ENCODE assay signal across 24 cellular contexts in genomic region chr20:25457886-25458680, GRCh38. TPM values are rescaled to one million over a fixed set of nuclear protein-coding genes. Genes with fewer than 3 reads are reported as not detected.
DNase-seq lines count a peak whose midpoint lies in the region; ATAC-seq, FAIRE-seq and TF ChIP-seq lines count a peak whose summit lies in the region.
"Had no signal": no experiment of that assay in that cellular context is flagged by ENCODE, and none has a peak within 500 bp of the region (broad histone marks: within the 10 kb centered on the region; RNA-seq: fewer than 3 reads in every experiment).

No MANE protein-coding gene starts in this region.

- H3K9me3 ChIP-seq in H1 (ENCODE audit: insufficient read depth in 2 of 2, low read depth in 1 of 2, low read length in 1 of 2) = no peaks in the 10 kb centered on the region; a peak in 1 of 4 replicates
- H3K9me3 ChIP-seq in neuronal stem cell (replicated peaks in 1 of 2; ENCODE audit: control insufficient read depth in 2 of 2, insufficient read depth in 1 of 2, low read depth in 1 of 2, low read length in 2 of 2) = no peaks in the 10 kb centered on the region
- no peaks in the 10 kb centered on the region for H3K9me3 ChIP-seq in tibial nerve
- H3K9me3 ChIP-seq: SK-N-SH had no signal

- no peak overlapping the region for H3K4me2 ChIP-seq in H1 (ENCODE audit: insufficient read depth in 1 of 2, low read depth in 2 of 2, low read length in 2 of 2)
- no peak overlapping the region for H3K4me2 ChIP-seq in neuronal stem cell (ENCODE audit: insufficient read depth, low read length, poor library complexity, severe bottlenecking)
- H3K4me2 ChIP-seq: SK-N-SH had no signal

- H2BK12ac ChIP-seq in H1 (ENCODE audit: low read depth, low read length) (no peak overlapping the region), neuronal stem cell (ENCODE audit: low read length) (no peak overlapping the region)

- H3K14ac ChIP-seq in H1 (ENCODE audit: insufficient read length) (no peak overlapping the region), neuronal stem cell (ENCODE audit: low read length) (peak overlapping the region; percentile 51)

- POLR2A ChIA-PET in H1 (lab: Charles Lee; ENCODE audit: partially characterized antibody) = interaction anchor here (1.7 kb wide), 1 partner anchor 50 kb away, joined by 5 read pairs; the partner anchor contains the start of gene GINS1

- no peak overlapping the region for H4K91ac ChIP-seq in H1 (replicated peaks; ENCODE audit: insufficient read length, low read length)
- H4K91ac ChIP-seq in neuronal stem cell (ENCODE audit: low read depth, low read length, poor library complexity) = no peak overlapping the region

- TF ChIP-seq RAD21 in H1 (IDR thresholded peaks at IDR 0.05 in 1 of 2, conservative IDR thresholded peaks at IDR 0.05 in 1 of 2; ENCODE audit: low read depth in 2 of 2, low read length in 2 of 2) = no peak

- CTCF ChIA-PET in H1 (lab: Charles Lee; ENCODE audit: partially characterized antibody) = interaction anchor here (1.2 to 4.4 kb wide), 4 partner anchors 12 to 54 kb away, joined by 3 to 17 read pairs (median 4); no protein-coding TSS in a partner anchor

- H3K23ac ChIP-seq in H1 (ENCODE audit: insufficient read length) = no peak overlapping the region
- H3K23ac ChIP-seq in neuronal stem cell (ENCODE audit: low read depth, low read length, poor library complexity) = peak overlapping the region; percentile 34

- H2AFZ ChIP-seq in H1 (ENCODE audit: low read length) (no peak overlapping the region), neuronal stem cell (ENCODE audit: low read length) (no peak overlapping the region)

- TF ChIP-seq EP300 in H1 (IDR thresholded peaks at IDR 0.05; ENCODE audit: borderline replicate concordance in 1 of 2, low read depth in 2 of 2, low read length in 2 of 2) (no peak), tibial nerve (IDR thresholded peaks at IDR 0.05) (no peak)

- H3K27ac ChIP-seq in H1 (ENCODE audit: low read depth, low read length) (no peak overlapping the region), neuronal stem cell (replicated peaks; ENCODE audit: low read length) (no peak overlapping the region), tibial nerve (no peak overlapping the region)

- no peaks in the 10 kb centered on the region; a peak in 1 of 7 replicates for H3K4me1 ChIP-seq in H1 (replicated peaks in 1 of 4; ENCODE audit: control insufficient read depth in 3 of 4, insufficient read depth in 4 of 4, low read length in 3 of 4)
- no peaks in the 10 kb centered on the region for H3K4me1 ChIP-seq in neuronal stem cell (ENCODE audit: control insufficient read depth in 2 of 2, insufficient read depth in 1 of 2, low read depth in 1 of 2, low read length in 2 of 2)
- no peaks in the 10 kb centered on the region for H3K4me1 ChIP-seq in tibial nerve

- TF ChIP-seq POLR2A in H1 (IDR thresholded peaks at IDR 0.05; ENCODE audit: control extremely low read depth in 1 of 2, low read depth in 2 of 2, low read length in 2 of 2) (no peak), tibial nerve (IDR thresholded peaks at IDR 0.05) (no peak)

- H4K20me1 ChIP-seq in H1 (replicated peaks in 1 of 2; ENCODE audit: control insufficient read depth in 1 of 2, insufficient read depth in 2 of 2, low read length in 2 of 2) = peaks cover 0 to 3% of the 10 kb centered on the region in 2 experiments

- no peak overlapping the region for H3K56ac ChIP-seq in H1 (replicated peaks; ENCODE audit: insufficient read length, low read depth, low read length)

- DNase-seq in cardiac septum (ENCODE audit: low spot score) (peak; percentile 56), left cardiac atrium (no peak), H1 (ENCODE audit: low read depth in 1 of 2, low spot score in 2 of 2) (no peak), neuronal stem cell (ENCODE audit: low spot score) (no peak), tibial nerve (ENCODE audit: low spot score in 2 of 2) (no peak), SKM-1 treated with dmso at 0.1 percent for 144 hours (lab: John Stamatoyannopoulos, UW; ENCODE audit: unreplicated experiment) (no peak)
- DNase-seq: EL; GF-D8; H9; HFFc6; MM.1S; NCI-H1092; NCI-H1436; NCI-H1930; NCI-H226; NCI-H510A treated with DMSO at 0.1 percent for 48 hours; NCI-H748 treated with DMSO at 0.1 percent for 48 hours; NK-92 treated with Interleukin-12 subunit alpha and Interleukin-12 subunit beta, amount 100 ng/mL, for 24 hours; SIG-M5; SK-N-SH had no signal

- TF ChIP-seq CTCF in H1 (IDR thresholded peaks at IDR 0.05; ENCODE audit: control extremely low read depth in 1 of 3, insufficient read depth in 1 of 3, low read depth in 1 of 3, low read length in 3 of 3) (no peak), tibial nerve (IDR thresholded peaks at IDR 0.05) (no peak)

- no peak overlapping the region for H3K4me3 ChIP-seq in H1 (ENCODE audit: extremely low read depth in 1 of 4, insufficient read depth in 2 of 4, low read depth in 3 of 4, low read length in 4 of 4)
- H3K4me3 ChIP-seq in neuronal stem cell (ENCODE audit: low read length in 2 of 2) = peak overlapping the region in 1 of 2 donors; percentile 42
- H3K4me3 ChIP-seq in tibial nerve = no peak overlapping the region
- H3K4me3 ChIP-seq: K562 had no signal

- no peak for FAIRE-seq in H1 (lab: Jason Lieb, UNC)
- FAIRE-seq: A204.1, K562 had no signal

- no peak overlapping the region for H2BK20ac ChIP-seq in H1 (ENCODE audit: low read length)

- ATAC-seq in left cardiac atrium (no peak), HG02840 (IDR thresholded peaks at IDR 0.05; ENCODE audit: low FRiP score, unreplicated experiment) (no peak)
- ATAC-seq: K562, Panc1 had no signal

- H3K27me3 ChIP-seq in H1 (replicated peaks in 1 of 4; ENCODE audit: control insufficient read depth in 3 of 4, extremely low read depth in 1 of 4, insufficient read depth in 3 of 4, low read length in 3 of 4) (no peaks in the 10 kb centered on the region), neuronal stem cell (ENCODE audit: control insufficient read depth in 3 of 3, insufficient read depth in 3 of 3, low read depth in 1 of 3, low read length in 3 of 3) (no peaks in the 10 kb centered on the region), tibial nerve (no peaks in the 10 kb centered on the region)

- no peaks in the 10 kb centered on the region for H3K23me2 ChIP-seq in H1 (ENCODE audit: low read depth, low read length)

- WGBS in H1 (ENCODE audit: extremely low coverage in 1 of 2, insufficient coverage in 1 of 2, insufficient read length in 1 of 2, insufficient replicate concordance in 2 of 2, low coverage in 1 of 2, low lambda C conversion rate in 2 of 2, missing lambda C conversion rate in 1 of 2), 2 experiments = 94% methylated on average over 22 of the region's 22 CpGs; no CpG with 5 or more reads in 1 of the 2 experiments
- no CpG with 5 or more reads among the region's 22 CpGs for WGBS in neuronal stem cell (ENCODE audit: extremely low coverage in 2 of 2, insufficient read length in 2 of 2, insufficient replicate concordance in 1 of 2), 2 donors
- 91 to 94% methylated on average over 22 of the region's 22 CpGs for WGBS in tibial nerve, 2 donors

- H3K18ac ChIP-seq in H1 (ENCODE audit: extremely low read depth, low read length) = no peak overlapping the region
- peak overlapping the region; percentile 17 for H3K18ac ChIP-seq in neuronal stem cell (ENCODE audit: low read length)

- H4K8ac ChIP-seq in H1 (ENCODE audit: extremely low read depth, insufficient read depth, low read length) (peak overlapping the region; percentile 77; the same call in 1 of the 2 replicates), neuronal stem cell (ENCODE audit: low read depth, low read length) (no peak overlapping the region)

- no peaks in the 10 kb centered on the region for H3K79me2 ChIP-seq in H1 (ENCODE audit: control insufficient read depth in 1 of 2, insufficient read depth in 2 of 2, low read length in 2 of 2)

- H2BK5ac ChIP-seq in H1 (ENCODE audit: low read depth, low read length) (no peak overlapping the region), neuronal stem cell (ENCODE audit: low read length) (peak overlapping the region; percentile 48)

- H2AK5ac ChIP-seq in H1 (ENCODE audit: low read depth, low read length) (no peak overlapping the region), neuronal stem cell (ENCODE audit: low read depth, low read length) (no peak overlapping the region)

- H2BK15ac ChIP-seq in H1 (ENCODE audit: low read length) = no peak overlapping the region
- no peak overlapping the region for H2BK15ac ChIP-seq in neuronal stem cell (ENCODE audit: low read length)

- H3K9ac ChIP-seq in H1 (replicated peaks in 1 of 4; ENCODE audit: extremely low read depth in 1 of 4, low read depth in 3 of 4, low read length in 3 of 4) = no peak overlapping the region
- H3K9ac ChIP-seq in neuronal stem cell (ENCODE audit: low read depth, low read length, poor library complexity) = peak overlapping the region; percentile 39
- H3K9ac ChIP-seq: SK-N-SH had no signal

- no peaks in the 10 kb centered on the region for H3K79me1 ChIP-seq in H1 (ENCODE audit: low read depth, low read length)
- peaks cover 5% of the 10 kb centered on the region for H3K79me1 ChIP-seq in neuronal stem cell (ENCODE audit: low read depth, low read length)

- H3K36me3 ChIP-seq in H1 (ENCODE audit: control insufficient read depth in 2 of 4, insufficient read depth in 4 of 4, low read length in 3 of 4) = peaks cover 4 to 21% (median 10%) of the 10 kb centered on the region in 4 experiments; a peak in 5 of 8 replicates
- H3K36me3 ChIP-seq in neuronal stem cell (replicated peaks in 1 of 2; ENCODE audit: control insufficient read depth in 2 of 2, insufficient read depth in 2 of 2, low read length in 2 of 2) = peaks cover 36 to 83% of the 10 kb centered on the region in 2 donors
- H3K36me3 ChIP-seq in tibial nerve = peaks cover 0 to 80% (median 0%) of the 10 kb centered on the region in 3 donors

- H3K4ac ChIP-seq in H1 (replicated peaks; ENCODE audit: insufficient read length, low read depth, low read length) (no peak overlapping the region), neuronal stem cell (ENCODE audit: low read length) (no peak overlapping the region)

- intact Hi-C loops in cardiac septum (cut with DNase I) = no loop called here
- intact Hi-C loops in left cardiac atrium (cut with DNase I) = no loop called here

- H4K5ac ChIP-seq in H1 (ENCODE audit: insufficient read length, low read depth, low read length) = no peak overlapping the region

- H2BK120ac ChIP-seq in H1 (replicated peaks; ENCODE audit: low read depth, low read length) (no peak overlapping the region), neuronal stem cell (ENCODE audit: low read depth, low read length) (no peak overlapping the region)

RNA-seq across cellular contexts. Expression of gene GINS1, which starts 50.6 kb away (rescaled TPM):
- 0.43 TPM for total RNA-seq in cardiac septum
- 1 to 10 TPM in 1 of 2 donors, under 1 TPM in 1; 0.73 to 1.6 TPM for total RNA-seq in left cardiac atrium
- total RNA-seq in H1 (2021; fragmentation: NEBNext Ultra II Directional; extraction: Animal tissue kit (Norgen Biotek cat#: 25700)) = 68.4 and 69.9 TPM in 2 replicates
- 26.3 and 44.7 TPM in 2 replicates for polyA plus RNA-seq in H1 (2011; rRNA removed)
- polyA plus RNA-seq in H1 (2011; cell fraction: cytosol; rRNA removed) = 39.1 TPM
- polyA plus RNA-seq in H1 (2011; cell fraction: nucleus; rRNA removed) = 10.5 TPM
- polyA plus RNA-seq in H1 (2012, experiment 1 of 2) = 38.1 to 55.0 TPM (median 39.3 TPM) in 4 replicates
- 34.7 TPM for polyA plus RNA-seq in H1 (2012, experiment 2 of 2)
- 33.4 TPM for polyA plus RNA-seq in H1 (2013, experiment 1 of 2)
- 32.3 TPM for polyA plus RNA-seq in H1 (2013, experiment 2 of 2)
- 26.4 and 33.0 TPM in 2 replicates for polyA minus RNA-seq in H1 (2011; rRNA and poly(A)+ RNA removed)
- polyA minus RNA-seq in H1 (2011; cell fraction: cytosol; rRNA and poly(A)+ RNA removed) = 22.8 TPM
- 16.2 TPM for polyA minus RNA-seq in H1 (2011; cell fraction: nucleus; rRNA and poly(A)+ RNA removed)
- polyA plus RNA-seq in neuronal stem cell (2013, experiment 1 of 2) = 30.1 TPM
- 30.6 TPM for polyA plus RNA-seq in neuronal stem cell (2013, experiment 2 of 2)
- 1 to 10 TPM in 1 of 4 donors, under 1 TPM in 3; 0.21 to 1.1 (median 0.59) TPM for total RNA-seq in tibial nerve

Comparison
In these comparisons a context has a peak if more than half of its experiments do, and no peak if none do; other contexts are left out.
1. RNA of gene GINS1, which starts 50.6 kb away (total RNA-seq): 68.4 to 69.9 TPM in H1; 0.73 to 1.6 TPM in left cardiac atrium, 0.21 to 1.1 TPM in tibial nerve and 0.43 TPM in cardiac septum (single experiment); every median in the first group is over 10 times any median in the second.